21 cellular contexts compared by ENCODE assay signal in genomic region chr1:221530791-221531190, GRCh38.
"Had no signal": no experiment of that assay in that cellular context is flagged by ENCODE, and none has a peak within 500 bp of the region (broad histone marks: within the 10 kb centered on the region; RNA-seq: fewer than 3 reads in every experiment).

No MANE protein-coding gene starts in this region.

- H3K4me3 ChIP-seq: breast epithelium, colonic mucosa had no signal

- H3K27me3 ChIP-seq: breast epithelium, colonic mucosa had no signal

- H3K4me1 Mint-ChIP-seq: activated naive CD4-positive, alpha-beta T cell treated with anti-CD3 and anti-CD28 coated beads, Interleukin-2, amount 50 U/mL, for 24 hours; T-cell had no signal

- H3K36me3 ChIP-seq: breast epithelium, colonic mucosa, WERI-Rb-1 had no signal

- ATAC-seq: activated CD4-positive, CD25-positive, alpha-beta regulatory T cell treated with anti-CD3 and anti-CD28 coated beads, Interleukin-2, amount 50 U/mL, for 24 hours; activated CD8-positive, alpha-beta T cell treated with anti-CD3 and anti-CD28 coated beads for 36 hours; activated T-cell treated with anti-CD3 and anti-CD28 coated beads, Interleukin-2, amount 50 U/mL, for 72 hours; T-cell had no signal

- H3K27ac Mint-ChIP-seq: activated CD8-positive, alpha-beta T cell treated with anti-CD3 and anti-CD28 coated beads for 36 hours; activated naive CD4-positive, alpha-beta T cell treated with anti-CD3 and anti-CD28 coated beads, Interleukin-2, amount 50 U/mL, for 24 hours; activated T-cell treated with anti-CD3 and anti-CD28 coated beads, Interleukin-2, amount 50 U/mL, for 72 hours; T-cell had no signal

- H3K9me3 ChIP-seq: breast epithelium, colonic mucosa had no signal

- H3K4me1 ChIP-seq: breast epithelium, colonic mucosa had no signal

- DNase-seq: activated CD4-positive, alpha-beta T cell treated with anti-CD3 and anti-CD28 coated beads for 4 hours; activated CD8-positive, alpha-beta memory T cell treated with anti-CD3 and anti-CD28 coated beads, Interleukin-2, amount 50 U/mL, for 4 hours; activated CD8-positive, alpha-beta T cell treated with anti-CD3 and anti-CD28 coated beads for 36 hours; activated naive CD4-positive, alpha-beta T cell; activated T-cell treated with anti-CD3 and anti-CD28 coated beads, Interleukin-2, amount 50 U/mL, for 72 hours; aorta; caudate nucleus; colonic mucosa; NCI-H1048; NCI-H1417; NCI-H1930; NCI-H2171 treated with DMSO at 0.1 percent for 48 hours; NCI-H226; NCI-H526; NCI-H82; SIG-M5; T-cell; WERI-Rb-1 had no signal

- H3K27ac ChIP-seq: breast epithelium, colonic mucosa, WERI-Rb-1 had no signal

- H3K36me3 Mint-ChIP-seq: activated naive CD4-positive, alpha-beta T cell treated with anti-CD3 and anti-CD28 coated beads, Interleukin-2, amount 50 U/mL, for 24 hours; T-cell had no signal

- H3K9me3 Mint-ChIP-seq: activated CD8-positive, alpha-beta T cell treated with anti-CD3 and anti-CD28 coated beads for 36 hours; activated naive CD4-positive, alpha-beta T cell treated with anti-CD3 and anti-CD28 coated beads, Interleukin-2, amount 50 U/mL, for 24 hours; activated T-cell treated with anti-CD3 and anti-CD28 coated beads, Interleukin-2, amount 50 U/mL, for 72 hours; T-cell had no signal

- H3K4me3 Mint-ChIP-seq: activated CD8-positive, alpha-beta T cell treated with anti-CD3 and anti-CD28 coated beads for 36 hours; activated naive CD4-positive, alpha-beta T cell treated with anti-CD3 and anti-CD28 coated beads, Interleukin-2, amount 50 U/mL, for 24 hours; activated T-cell treated with anti-CD3 and anti-CD28 coated beads, Interleukin-2, amount 50 U/mL, for 72 hours; T-cell had no signal
